Comparison of ENCODE assay signal across 8 cellular contexts in the genomic region with DNA sequence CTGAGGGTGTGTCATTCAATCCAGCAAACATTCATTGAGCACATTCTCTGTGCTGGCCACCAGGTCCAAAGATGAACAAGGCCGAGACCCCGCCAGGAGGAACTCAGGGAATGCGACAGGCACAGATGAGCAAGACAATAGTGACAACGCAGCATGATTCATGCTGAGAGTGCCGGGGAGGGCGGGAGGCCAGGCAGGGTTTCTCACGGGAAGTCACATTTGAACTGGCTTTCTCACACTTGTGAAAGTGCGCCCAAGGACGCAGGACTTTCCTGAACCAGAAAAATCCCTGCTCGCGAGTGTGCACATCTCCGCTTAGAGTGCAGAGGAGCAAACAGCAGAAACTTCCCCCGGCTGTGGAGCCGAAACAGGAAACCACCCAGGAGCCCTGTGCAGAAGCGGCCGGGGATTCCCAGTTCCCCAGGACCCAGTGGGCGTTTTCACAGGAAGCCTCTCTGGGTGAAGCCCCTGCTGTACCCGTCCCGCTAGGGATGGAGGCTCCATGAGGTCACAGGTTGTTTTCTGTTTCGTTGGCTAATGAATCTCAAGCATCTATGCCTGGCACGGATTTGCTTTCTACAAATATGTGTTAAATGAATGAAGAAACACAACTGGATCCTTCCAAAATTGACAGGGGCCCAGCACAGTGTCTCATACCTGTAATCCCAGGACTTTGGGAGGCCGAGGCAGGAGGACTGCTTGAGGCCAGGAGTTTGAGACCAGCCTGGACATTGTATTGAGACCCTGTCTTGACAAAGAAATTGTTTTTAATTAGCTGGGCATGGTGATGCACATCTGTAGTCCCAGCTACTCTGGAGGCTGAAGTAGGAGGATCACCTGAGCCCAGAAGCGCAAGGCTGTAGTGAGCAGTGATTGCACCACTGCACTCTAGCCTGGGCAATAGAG.
DNase-seq lines count a peak whose midpoint lies in the region; TF ChIP-seq lines count a peak whose summit lies in the region.

No MANE protein-coding gene starts in this region.

- H3K9ac ChIP-seq in MM.1S (ENCODE audit: low read length) (no peak overlapping the region), mucosa of rectum (ENCODE audit: low read depth in 1 of 2, low read length in 2 of 2) (peak overlapping the region in 1 of 2 donors; percentile 47)

- TF ChIP-seq CTCF in MM.1S (IDR thresholded peaks at IDR 0.05; ENCODE audit: low read length), result no peak

- no peaks in the 10 kb centered on the region for H4K20me1 ChIP-seq in MM.1S (ENCODE audit: insufficient read depth, low read length)

- DNase-seq in ELR (ENCODE audit: low read depth) (peak; percentile 89), GOT3 (lab: John Stamatoyannopoulos, UW) (peak; percentile 21), MM.1S (peak; percentile 49), DMS153 treated with DMSO at 0.1 percent for 48 hours (lab: John Stamatoyannopoulos, UW; ENCODE audit: unreplicated experiment) (no peak)
- DNase-seq in activated CD4-positive, alpha-beta memory T cell treated with anti-CD3 and anti-CD28 coated beads, Interleukin-2, amount 10 ng/mL, durations not matched to agents 7 days and 5 days, result peak; percentile 75
- peak; percentile 73 for DNase-seq in effector CD8-positive, alpha-beta T cell (lab: John Stamatoyannopoulos, UW)
- DNase-seq in stimulated activated CD8-positive, alpha-beta memory T cell treated with anti-CD3 and anti-CD28 coated beads, Interleukin-7, amount 100 ng/mL, for 24 hours (ENCODE audit: low read depth), result peak; percentile 74

- peaks cover 5% of the 10 kb centered on the region for H3K27me3 Mint-ChIP-seq in activated CD4-positive, alpha-beta memory T cell treated with anti-CD3 and anti-CD28 coated beads, Interleukin-2, amount 10 ng/mL, durations not matched to agents 7 days and 5 days

- peaks cover 12% of the 10 kb centered on the region for H3F3A ChIP-seq in MM.1S (ENCODE audit: insufficient read depth, low read length)

- POLR2A ChIA-PET in activated CD4-positive, alpha-beta memory T cell treated with anti-CD3 and anti-CD28 coated beads, Interleukin-2, amount 10 ng/mL, durations not matched to agents 7 days and 5 days (lab: Charles Lee), result interaction anchor here (0.6 to 5.2 kb wide), 9 partner anchors 45 to 435 kb away, joined by 3 to 57 read pairs (median 11); a partner anchor contains a TSS

- H2AFZ ChIP-seq in MM.1S (ENCODE audit: low read length), result no peak overlapping the region

- H3K4me1 Mint-ChIP-seq in activated CD4-positive, alpha-beta memory T cell treated with anti-CD3 and anti-CD28 coated beads, Interleukin-2, amount 10 ng/mL, durations not matched to agents 7 days and 5 days, result peaks cover 65% of the 10 kb centered on the region

- H3K4me1 ChIP-seq in MM.1S (ENCODE audit: low read length), result peaks cover 9% of the 10 kb centered on the region
- H3K4me1 ChIP-seq in mucosa of rectum (ENCODE audit: control insufficient read depth in 2 of 2, insufficient read depth in 2 of 2, low read length in 2 of 2), result peaks cover 4 to 9% of the 10 kb centered on the region in 2 donors

- CTCF ChIA-PET in activated CD4-positive, alpha-beta memory T cell treated with anti-CD3 and anti-CD28 coated beads, Interleukin-2, amount 10 ng/mL, durations not matched to agents 7 days and 5 days (lab: Charles Lee), result interaction anchor here (0.6 to 4.9 kb wide), 11 partner anchors 8 to 782 kb away, joined by 3 to 317 read pairs (median 14); no protein-coding TSS in a partner anchor

- peak overlapping the region; percentile 94 for H3K4me2 ChIP-seq in MM.1S (ENCODE audit: low read depth, low read length)

- H3K27me3 ChIP-seq in MM.1S (replicated peaks; ENCODE audit: insufficient read depth, low read length), result peaks cover 39% of the 10 kb centered on the region
- H3K27me3 ChIP-seq in mucosa of rectum (ENCODE audit: control insufficient read depth in 2 of 2, insufficient read depth in 2 of 2, low read length in 2 of 2), result no peaks in the 10 kb centered on the region

- peak overlapping the region; percentile 71 for H3K27ac Mint-ChIP-seq in activated CD4-positive, alpha-beta memory T cell treated with anti-CD3 and anti-CD28 coated beads, Interleukin-2, amount 10 ng/mL, durations not matched to agents 7 days and 5 days

- no peaks in the 10 kb centered on the region for H3K36me3 ChIP-seq in MM.1S (replicated peaks; ENCODE audit: insufficient read depth, low read length)
- no peaks in the 10 kb centered on the region for H3K36me3 ChIP-seq in mucosa of rectum (ENCODE audit: control insufficient read depth in 2 of 2, insufficient read depth in 2 of 2, low read length in 2 of 2)

- H3K4me3 Mint-ChIP-seq in activated CD4-positive, alpha-beta memory T cell treated with anti-CD3 and anti-CD28 coated beads, Interleukin-2, amount 10 ng/mL, durations not matched to agents 7 days and 5 days, result peak overlapping the region; percentile 62

- H3K27ac ChIP-seq in MM.1S (ENCODE audit: low read length) (no peak overlapping the region), mucosa of rectum (ENCODE audit: low read depth in 2 of 2, low read length in 2 of 2) (peak overlapping the region; percentile 43 to 66)

- H3K9me2 ChIP-seq in MM.1S (replicated peaks; ENCODE audit: insufficient read depth, low read length), result no peaks in the 10 kb centered on the region

- H3K36me3 Mint-ChIP-seq in activated CD4-positive, alpha-beta memory T cell treated with anti-CD3 and anti-CD28 coated beads, Interleukin-2, amount 10 ng/mL, durations not matched to agents 7 days and 5 days (ENCODE audit: low read depth), result peaks cover 5% of the 10 kb centered on the region

- no peaks in the 10 kb centered on the region for H3K9me3 ChIP-seq in MM.1S (replicated peaks; ENCODE audit: insufficient read depth, low read length)
- H3K9me3 ChIP-seq in mucosa of rectum (ENCODE audit: control insufficient read depth in 2 of 2, low read length in 2 of 2), result no peaks in the 10 kb centered on the region

- H3K4me3 ChIP-seq in MM.1S (ENCODE audit: low read length) (peak overlapping the region; percentile 45), mucosa of rectum (ENCODE audit: low read length in 2 of 2) (peak overlapping the region; percentile 24 to 60)

- H3K9me3 Mint-ChIP-seq in activated CD4-positive, alpha-beta memory T cell treated with anti-CD3 and anti-CD28 coated beads, Interleukin-2, amount 10 ng/mL, durations not matched to agents 7 days and 5 days, result no peaks in the 10 kb centered on the region

- H3K79me2 ChIP-seq in MM.1S (ENCODE audit: low read length), result no peaks in the 10 kb centered on the region
